21 cellular contexts compared by ENCODE assay signal in the genomic region with DNA sequence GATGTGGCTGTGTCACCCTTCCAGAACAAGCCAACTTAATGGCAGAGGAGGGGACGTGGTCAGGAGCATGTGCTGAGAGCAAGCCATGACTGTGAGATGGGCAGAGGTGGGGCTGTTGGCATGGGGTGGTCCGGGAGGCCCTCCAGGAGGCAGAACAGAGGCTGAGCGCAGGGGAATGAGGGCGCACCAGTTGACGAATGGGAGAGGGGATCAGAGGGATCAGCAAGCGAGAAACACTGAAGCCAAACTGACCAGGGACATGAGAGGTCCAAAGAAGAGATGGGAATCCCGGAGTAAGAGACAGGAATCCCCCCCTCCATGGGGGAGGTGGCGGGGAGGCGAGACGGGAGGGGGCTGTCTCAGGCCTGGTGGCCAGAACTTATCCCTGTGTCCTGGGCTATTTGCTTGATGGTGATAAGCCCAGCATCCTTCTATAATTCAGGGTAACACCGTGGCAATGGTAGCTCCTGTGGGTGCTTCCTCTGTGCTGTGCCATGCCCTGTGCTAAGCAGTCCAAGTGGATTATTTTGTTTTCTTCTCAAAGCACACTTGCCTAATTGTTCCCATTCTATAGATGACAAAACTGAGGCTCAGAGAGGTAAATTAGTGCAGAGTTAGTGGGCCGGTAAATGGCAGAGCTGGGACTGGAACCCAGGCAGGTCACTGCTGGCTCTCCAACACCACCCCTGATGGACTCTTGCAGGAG.
DNase-seq lines count a peak whose midpoint lies in the region; ATAC-seq and TF ChIP-seq lines count a peak whose summit lies in the region.
"Had no signal": no experiment of that assay in that cellular context is flagged by ENCODE, and none has a peak within 500 bp of the region (broad histone marks: within the 10 kb centered on the region; RNA-seq: fewer than 3 reads in every experiment).

No MANE protein-coding gene starts in this region.

- H3K27ac ChIP-seq in Peyer's patch (no peak overlapping the region), spleen (no peak overlapping the region)
- H3K27ac ChIP-seq: skin epidermis had no signal

- H3K36me3 ChIP-seq in Peyer's patch (no peaks in the 10 kb centered on the region), spleen (no peaks in the 10 kb centered on the region)

- no peak for TF ChIP-seq CTCF in Peyer's patch (IDR thresholded peaks at IDR 0.05)
- TF ChIP-seq CTCF in spleen (IDR thresholded peaks at IDR 0.05 in 8 of 11, conservative IDR thresholded peaks at IDR 0.05 in 3 of 11), result no peak

- H3K4me3 ChIP-seq in Peyer's patch (no peak overlapping the region), spleen (no peak overlapping the region)
- H3K4me3 ChIP-seq: skin epidermis had no signal

- WGBS in spleen, 5 donors, result 80 to 88% (median 85%) methylated on average over 12 of the region's 12 CpGs

- H3K9me3 ChIP-seq in Peyer's patch (no peaks in the 10 kb centered on the region), spleen (no peaks in the 10 kb centered on the region)

- H3K4me1 ChIP-seq in Peyer's patch (no peaks in the 10 kb centered on the region), spleen (peaks cover 0 to 12% (median 2%) of the 10 kb centered on the region in 6 donors)

- peak; percentile 33 for DNase-seq in activated CD8-positive, alpha-beta memory T cell treated with anti-CD3 and anti-CD28 coated beads for 24 hours
- DNase-seq in activated CD8-positive, alpha-beta memory T cell treated with anti-CD3 and anti-CD28 coated beads, Interleukin-2, amount 50 U/mL, for 4 hours, result no peak
- DNase-seq in Peyer's patch (peak in 2 of 3 donors; percentile 9 to 14), iPS-NIHi11 (ENCODE audit: low spot score) (peak; percentile 7), spleen (peak; percentile 39), NCI-H526 treated with DMSO at 0.1 percent for 48 hours (lab: John Stamatoyannopoulos, UW) (no peak), DMS153 (lab: John Stamatoyannopoulos, UW) (no peak)
- DNase-seq: 8988T; activated CD8-positive, alpha-beta T cell treated with anti-CD3 and anti-CD28 coated beads, Interleukin-2, amount 10 ng/mL, durations not matched to agents 7 days and 5 days; Calu3; EL; Karpas-422; NCI-H187 treated with DMSO at 0.1 percent for 48 hours; NCI-H2227 treated with DMSO at 0.1 percent for 48 hours; PC-3; T-helper 9 cell had no signal

- H3K27me3 ChIP-seq in Peyer's patch (no peaks in the 10 kb centered on the region), spleen (replicated peaks in 1 of 7) (peaks cover 0 to 40% (median 0%) of the 10 kb centered on the region in 7 donors)

- ATAC-seq in GM21786 (IDR thresholded peaks at IDR 0.05; ENCODE audit: unreplicated experiment), result no peak
- ATAC-seq: activated CD4-positive, CD25-positive, alpha-beta regulatory T cell treated with anti-CD3 and anti-CD28 coated beads, Interleukin-2, amount 50 U/mL, for 24 hours; activated CD8-positive, alpha-beta T cell treated with anti-CD3 and anti-CD28 coated beads, Interleukin-2, amount 10 ng/mL, durations not matched to agents 7 days and 5 days; activated T-helper 17 cell treated with anti-CD3 and anti-CD28 coated beads, Interleukin-2, amount 50 U/mL, for 72 hours; naive thymus-derived CD4-positive, alpha-beta T cell; PC-3 had no signal

- intact Hi-C loops in spleen (cut with DNase I; ENCODE audit: low total_unique reads), result no loop called here

- TF ChIP-seq POLR2A in Peyer's patch (IDR thresholded peaks at IDR 0.05) (no peak), spleen (IDR thresholded peaks at IDR 0.05) (no peak)

Comparison
In these comparisons a context has a peak if more than half of its experiments do, and no peak if none do; other contexts are left out.
1. DNase-seq: peak in activated CD8-positive, alpha-beta memory T cell treated with anti-CD3 and anti-CD28 coated beads for 24 hours (single experiment), Peyer's patch (2 of 3), iPS-NIHi11 (single experiment) and spleen (single experiment); none in activated CD8-positive, alpha-beta memory T cell treated with anti-CD3 and anti-CD28 coated beads, Interleukin-2, amount 50 U/mL, for 4 hours (single experiment), NCI-H526 treated with DMSO at 0.1 percent for 48 hours (single experiment) and DMS153 (single experiment).